Comparison of ENCODE assay signal across 1 cellular context in genomic region chr10:102133373-102134195, GRCh38.
TF ChIP-seq lines count a peak whose summit lies in the region.

No MANE protein-coding gene starts in this region.

TF ChIP-seq in K562, 482 proteins besides CTCF, POLR2A, EP300 and RAD21 (continued from another document and continues in another):
- TF ChIP-seq BCLAF1 (IDR thresholded peaks at IDR 0.05; ENCODE audit: borderline replicate concordance in 1 of 2, control insufficient read depth in 1 of 2, low read depth in 2 of 2, low read length in 1 of 2) (no peak), BHLHE40 (IDR thresholded peaks at IDR 0.05; ENCODE audit: low read length) (no peak), NFATC3 (IDR thresholded peaks at IDR 0.05) (no peak), ZKSCAN8 (CRISPR knock-in tag; IDR thresholded peaks at IDR 0.05) (no peak), ZNF197 (CRISPR knock-in tag; IDR thresholded peaks at IDR 0.05; ENCODE audit: low read depth) (no peak), MNT (conservative IDR thresholded peaks at IDR 0.05) (peak; percentile 99), GTF2A2 (tag; IDR thresholded peaks at IDR 0.05) (no peak), TCF15 (CRISPR knock-in tag; IDR thresholded peaks at IDR 0.05) (no peak), ZNF445 (CRISPR knock-in tag; IDR thresholded peaks at IDR 0.05; ENCODE audit: low read depth) (no peak), ZNF512 (tag; IDR thresholded peaks at IDR 0.05) (no peak), ZNF57 (CRISPR knock-in tag; IDR thresholded peaks at IDR 0.05) (no peak), CEBPB (tag; IDR thresholded peaks at IDR 0.05) (no peak), KDM2B (CRISPR knock-in tag; IDR thresholded peaks at IDR 0.05) (no peak), ZNF217 (CRISPR knock-in tag; IDR thresholded peaks at IDR 0.05) (no peak), MTA2 (IDR thresholded peaks at IDR 0.05; ENCODE audit: low read depth) (no peak), HMBOX1 (IDR thresholded peaks at IDR 0.05) (no peak), ZNF507 (tag; conservative IDR thresholded peaks at IDR 0.05) (no peak), ZBTB12 (CRISPR knock-in tag; IDR thresholded peaks at IDR 0.05) (no peak), NBN (IDR thresholded peaks at IDR 0.05; ENCODE audit: low read depth) (no peak), TAF7 (tag; IDR thresholded peaks at IDR 0.05) (no peak), USF2 (CRISPR knock-in tag; IDR thresholded peaks at IDR 0.05) (peak; percentile 53; the same call in 1 of the 2 replicates), ZBTB7A (IDR thresholded peaks at IDR 0.05; ENCODE audit: borderline replicate concordance, control insufficient read depth, low read depth, low read length) (peak; percentile 57; the same call in 1 of the 2 replicates), THRB (CRISPR knock-in tag; conservative IDR thresholded peaks at IDR 0.05) (no peak), ZNF3 (CRISPR knock-in tag; IDR thresholded peaks at IDR 0.05) (no peak), KLF10 (CRISPR knock-in tag; IDR thresholded peaks at IDR 0.05) (no peak), VEZF1 (CRISPR knock-in tag; IDR thresholded peaks at IDR 0.05) (peak; percentile 59), ILK (tag; IDR thresholded peaks at IDR 0.05; ENCODE audit: borderline replicate concordance, low read depth) (no peak), NCOA2 (IDR thresholded peaks at IDR 0.05; ENCODE audit: partially characterized antibody in 2 of 2) (no peak), CBX2 (IDR thresholded peaks at IDR 0.05; ENCODE audit: insufficient read depth, low read length, poor library complexity, severe bottlenecking) (no peak), POLR3G (IDR thresholded peaks at IDR 0.05; ENCODE audit: extremely low read depth, insufficient read length, insufficient replicate concordance) (no peak), THAP7 (CRISPR knock-in tag; IDR thresholded peaks at IDR 0.05) (no peak), PHF20 (IDR thresholded peaks at IDR 0.05; ENCODE audit: partially characterized antibody) (no peak), HSF4 (CRISPR knock-in tag; IDR thresholded peaks at IDR 0.05; ENCODE audit: borderline replicate concordance) (no peak), ETV5 (CRISPR knock-in tag; IDR thresholded peaks at IDR 0.05; ENCODE audit: low read depth) (no peak), DIDO1 (tag; IDR thresholded peaks at IDR 0.05; ENCODE audit: low read depth) (no peak), RBBP5 (IDR thresholded peaks at IDR 0.05; ENCODE audit: borderline replicate concordance, insufficient read depth, low read length, poor library complexity, severe bottlenecking) (no peak), TCF7 (IDR thresholded peaks at IDR 0.05; ENCODE audit: borderline replicate concordance) (no peak), C11orf30 (IDR thresholded peaks at IDR 0.05; ENCODE audit: low read depth) (no peak), ZNF740 (CRISPR knock-in tag; IDR thresholded peaks at IDR 0.05) (peak; percentile 95), ZNF740 (tag; IDR thresholded peaks at IDR 0.05) (peak in 1 of 2 experiments; percentile 66; a peak in 2 of 4 replicates), TGIF2 (CRISPR knock-in tag; IDR thresholded peaks at IDR 0.05) (peak; percentile 63; the same call in 1 of the 2 replicates), LARP7 (IDR thresholded peaks at IDR 0.05) (no peak), GABPA (tag; conservative IDR thresholded peaks at IDR 0.05; ENCODE audit: low read depth) (0 out of 2 replicates have a peak, but pooled peaks have one; percentile 11), SIN3A (IDR thresholded peaks at IDR 0.05; ENCODE audit: borderline replicate concordance in 2 of 2, control insufficient read depth in 1 of 2, low read depth in 2 of 2, low read length in 2 of 2) (peak; percentile 92 to 95), TEAD2 (tag; IDR thresholded peaks at IDR 0.05) (no peak), HNRNPK (IDR thresholded peaks at IDR 0.05; ENCODE audit: low read depth, low read length, poor library complexity, severe bottlenecking) (no peak), FOXK1 (CRISPR knock-in tag; IDR thresholded peaks at IDR 0.05; ENCODE audit: borderline replicate concordance) (no peak), POLR3A (IDR thresholded peaks at IDR 0.05; ENCODE audit: borderline replicate concordance, extremely low read depth, insufficient read depth, insufficient read length) (no peak), USF1 (CRISPR knock-in tag; IDR thresholded peaks at IDR 0.05) (peak; percentile 64)
